ENCODE assay signal across 8 cellular contexts in genomic region chr14:99320105-99320572, GRCh38. TPM values are rescaled to one million over a fixed set of nuclear protein-coding genes. Genes with fewer than 3 reads are reported as not detected.
DNase-seq lines count a peak whose midpoint lies in the region; ATAC-seq and TF ChIP-seq lines count a peak whose summit lies in the region.

No MANE protein-coding gene starts in this region.

- H3K36me3 ChIP-seq in left ventricle myocardium inferior = no peaks in the 10 kb centered on the region

- intact Hi-C loops in left ventricle myocardium inferior (cut with micrococcal nuclease) = no loop called here

- TF ChIP-seq CTCF in left ventricle myocardium inferior (IDR thresholded peaks at IDR 0.05; ENCODE audit: borderline replicate concordance) = peak; percentile 72

- no peaks in the 10 kb centered on the region for H3K4me1 ChIP-seq in left ventricle myocardium inferior

- in situ Hi-C loops in Caki2 (cut with HindIII; ENCODE audit: low pct_unique_long_range_greater_than_20kb, low sequenced_read_pairs) = no loop called here

- no peak overlapping the region for H3K27ac ChIP-seq in left ventricle myocardium inferior (replicated peaks)

- DNase-seq in Caki2 (ENCODE audit: low read depth) = peak; percentile 14
- peak; percentile 47 for DNase-seq in Jurkat, Clone E6-1 (ENCODE audit: low read depth, low spot score)
- DNase-seq in RPMI7951 (ENCODE audit: low read depth) = peak; percentile 21
- peak; percentile 90 for DNase-seq in activated effector memory CD4-positive, alpha-beta T cell treated with anti-CD3 and anti-CD28 coated beads, Interleukin-2, amount 50 U/mL, for 16 hours
- DNase-seq in left ventricle myocardium inferior = peak; percentile 21
- DNase-seq in stimulated activated CD4-positive, alpha-beta T cell treated with anti-CD3 and anti-CD28 coated beads, Interleukin-1b, Interleukin-23, amount 100 ng/mL, for 1 hour (ENCODE audit: low read depth in 2 of 2) = peak; percentile 28 to 51
- no peak for DNase-seq in mesenteric fat pad (ENCODE audit: low spot score)

- peak; percentile 76 for ATAC-seq in GM21367 (IDR thresholded peaks at IDR 0.05; ENCODE audit: unreplicated experiment)

- H3K9me3 ChIP-seq in left ventricle myocardium inferior (replicated peaks) = no peaks in the 10 kb centered on the region

- peaks cover 69% of the 10 kb centered on the region for H3K27me3 ChIP-seq in left ventricle myocardium inferior (ENCODE audit: low read depth)

- H3K4me3 ChIP-seq in Jurkat, Clone E6-1 (ENCODE audit: low read length) = no peak overlapping the region
- H3K4me3 ChIP-seq in left ventricle myocardium inferior = no peak overlapping the region

RNA-seq across cellular contexts. Expression of gene BCL11B, which starts 48.1 kb away (rescaled TPM):
- total RNA-seq in Caki2 (2014; rRNA removed; shearing (Covaris generic); ENCODE audit: low replicate concordance) = 0.03 TPM in 1 of 2 replicates, not detected in the other
- polyA plus RNA-seq in Jurkat, Clone E6-1 (2012; ENCODE audit: insufficient read depth, insufficient read length) = 10.6 TPM
- 0.10 and 0.12 TPM in 2 replicates for total RNA-seq in RPMI7951 (2014; rRNA removed; shearing (Covaris generic))
- total RNA-seq in left ventricle myocardium inferior = 0.11 TPM
- 0.67 TPM for total RNA-seq in mesenteric fat pad
